Comparison of ENCODE assay signal across 9 cellular contexts in genomic region chr9:107020040-107020530, GRCh38.
A peak's percentile ranks its signal among the peaks of the same experiment; 100 is the strongest.
DNase-seq lines count a peak whose midpoint lies in the region; ATAC-seq, FAIRE-seq and TF ChIP-seq lines count a peak whose summit lies in the region.
"Had no signal": no experiment of that assay in that cellular context is flagged by ENCODE, and none has a peak within 500 bp of the region (broad histone marks: within the 10 kb centered on the region; RNA-seq: fewer than 3 reads in every experiment).

No MANE protein-coding gene starts in this region.

- H3K56ac ChIP-seq in IMR-90 (ENCODE audit: extremely low read depth, insufficient read depth, low read length), result no peak overlapping the region

- FAIRE-seq in endometrium (lab: Jason Lieb, UNC), result peak; percentile 54
- FAIRE-seq in GM19239 (lab: Jason Lieb, UNC), result no peak

- H3K79me1 ChIP-seq in IMR-90 (ENCODE audit: low read depth in 1 of 2, low read length in 2 of 2), result no peaks in the 10 kb centered on the region

- TF ChIP-seq CTCF in GM12865 (IDR thresholded peaks at IDR 0.05; ENCODE audit: insufficient read depth, low read depth, low read length, missing control alignments) (no peak), IMR-90 (conservative IDR thresholded peaks at IDR 0.05; ENCODE audit: low read depth, low read length) (no peak)

- H3K27ac ChIP-seq in IMR-90 (ENCODE audit: insufficient read depth, low read length) (no peak overlapping the region), rectal smooth muscle tissue (ENCODE audit: low read depth, low read length) (peak overlapping the region; percentile 46), Karpas-422 (ENCODE audit: low read length) (no peak overlapping the region)

- peak; percentile 60 for DNase-seq in GM12865 (ENCODE audit: low read depth)
- peak; percentile 96 for DNase-seq in IMR-90
- no peak for DNase-seq in GM19239 (ENCODE audit: insufficient read length, low spot score)
- no peak for DNase-seq in Karpas-422
- DNase-seq: activated CD4-positive, CD25-positive, alpha-beta regulatory T cell treated with anti-CD3 and anti-CD28 coated beads, Interleukin-2, amount 50 U/mL, for 72 hours had no signal

- intact Hi-C loops in IMR-90 (cut with micrococcal nuclease), result loop anchor here (2.0 kb wide), 1 partner anchor 157 kb away; the partner anchor contains the start of gene ZNF462

- 40% methylated on average over 1 of the region's 2 CpGs; no CpG with 5 or more reads in 1 of the 2 experiments for WGBS in IMR-90 (ENCODE audit: extremely low coverage in 2 of 2, insufficient read length in 1 of 2), 2 experiments

- in situ Hi-C loops in IMR-90 (cut with MboI; ENCODE audit: low sequenced_read_pairs), result no loop called here

- peaks cover 9% of the 10 kb centered on the region; the same call in 1 of the 2 replicates for H4K20me1 ChIP-seq in IMR-90 (ENCODE audit: insufficient read depth, low read length)
- no peaks in the 10 kb centered on the region for H4K20me1 ChIP-seq in Karpas-422 (ENCODE audit: insufficient read depth, low read depth, low read length)

- dilution Hi-C loops in IMR-90 (cut with HindIII; ENCODE audit: low sequenced_read_pairs, unreplicated experiment), result no loop called here

- TF ChIP-seq RAD21 in IMR-90 (IDR thresholded peaks at IDR 0.05; ENCODE audit: low read length), result no peak; the same call in 1 of the 2 replicates

- H2BK20ac ChIP-seq in IMR-90 (ENCODE audit: low read depth, low read length), result no peak overlapping the region

- peak; percentile 96 for ATAC-seq in IMR-90 (ENCODE audit: low read depth)
- no peak for ATAC-seq in GM19463 (IDR thresholded peaks at IDR 0.05; ENCODE audit: unreplicated experiment)
- ATAC-seq in GM18505 (IDR thresholded peaks at IDR 0.05; ENCODE audit: unreplicated experiment), result no peak

- no peak overlapping the region for H3K4ac ChIP-seq in IMR-90 (ENCODE audit: low read depth, low read length)

- TF ChIP-seq POLR2A in IMR-90 (IDR thresholded peaks at IDR 0.05; ENCODE audit: low read depth, low read length), result no peak
- TF ChIP-seq POLR2A in GM18505 (IDR thresholded peaks at IDR 0.05; ENCODE audit: borderline replicate concordance, extremely low read depth, insufficient read depth, insufficient read length), result no peak

- no peak overlapping the region for H2BK15ac ChIP-seq in IMR-90 (ENCODE audit: low read depth, low read length)

- no peak overlapping the region for H4K5ac ChIP-seq in IMR-90 (ENCODE audit: low read depth, low read length)

- H3K27me3 ChIP-seq in IMR-90 (ENCODE audit: control insufficient read depth, insufficient read depth, low read length) (peaks cover 64% of the 10 kb centered on the region), rectal smooth muscle tissue (ENCODE audit: control insufficient read depth, insufficient read depth, low read length) (no peaks in the 10 kb centered on the region), Karpas-422 (ENCODE audit: low read length) (no peaks in the 10 kb centered on the region)

- H3K79me2 ChIP-seq in Karpas-422 (ENCODE audit: low read length), result no peaks in the 10 kb centered on the region

- CTCF ChIA-PET in IMR-90 (lab: Yijun Ruan, JAX), result no interaction called here

- peaks cover 2% of the 10 kb centered on the region; the same call in 1 of the 2 replicates for H3K9me1 ChIP-seq in IMR-90 (ENCODE audit: insufficient read depth, low read length)

- no peaks in the 10 kb centered on the region for H3K9me2 ChIP-seq in Karpas-422 (replicated peaks; ENCODE audit: insufficient read depth, low read length)

- H3K4me2 ChIP-seq in IMR-90 (ENCODE audit: low read depth, low read length) (no peak overlapping the region), Karpas-422 (ENCODE audit: low read depth, low read length, poor library complexity, severe bottlenecking) (no peak overlapping the region)

- H3K4me1 ChIP-seq in IMR-90 (ENCODE audit: control insufficient read depth, insufficient read depth, low read length) (peaks cover 5% of the 10 kb centered on the region), rectal smooth muscle tissue (ENCODE audit: control insufficient read depth, insufficient read depth, low read length) (peaks cover 9% of the 10 kb centered on the region), Karpas-422 (ENCODE audit: low read length) (no peaks in the 10 kb centered on the region)

- no peak overlapping the region for H3K18ac ChIP-seq in IMR-90 (ENCODE audit: low read depth, low read length)

- H3K23ac ChIP-seq in IMR-90 (ENCODE audit: low read depth, low read length), result no peak overlapping the region

- no peak overlapping the region for H4K8ac ChIP-seq in IMR-90 (ENCODE audit: low read depth in 2 of 2, low read length in 2 of 2)

- no peak overlapping the region for H2AK5ac ChIP-seq in IMR-90 (ENCODE audit: low read depth, low read length)

- peaks cover 14% of the 10 kb centered on the region for H3K9me3 ChIP-seq in IMR-90 (ENCODE audit: control insufficient read depth, insufficient read depth, low read length)
- no peaks in the 10 kb centered on the region for H3K9me3 ChIP-seq in Karpas-422 (ENCODE audit: low read length)

- no peak overlapping the region for H4K91ac ChIP-seq in IMR-90 (ENCODE audit: insufficient read depth, low read depth, low read length)

- H3K36me3 ChIP-seq in IMR-90 (ENCODE audit: control insufficient read depth, insufficient read depth, low read length), result no peaks in the 10 kb centered on the region
- H3K36me3 ChIP-seq in rectal smooth muscle tissue (ENCODE audit: control insufficient read depth, insufficient read depth, low read length), result no peaks in the 10 kb centered on the region
- H3K36me3 ChIP-seq in Karpas-422 (ENCODE audit: insufficient read depth, low read length), result no peaks in the 10 kb centered on the region

- no peak overlapping the region for H3K9ac ChIP-seq in IMR-90 (ENCODE audit: low read depth, low read length)
- H3K9ac ChIP-seq in rectal smooth muscle tissue (ENCODE audit: low read length), result no peak overlapping the region
- H3K9ac ChIP-seq in Karpas-422 (ENCODE audit: low read length), result no peak overlapping the region

- no peak overlapping the region for H3K14ac ChIP-seq in IMR-90 (replicated peaks; ENCODE audit: low read depth, low read length)

- BruUV-seq in IMR-90 (replicated peaks; lab: Mats Ljungman, UMichigan), result no TSS peak

- no peak overlapping the region for H2AK9ac ChIP-seq in IMR-90 (replicated peaks; ENCODE audit: low read depth, low read length, poor library complexity)

- H2BK5ac ChIP-seq in IMR-90 (ENCODE audit: low read depth, low read length, poor library complexity, severe bottlenecking), result no peak overlapping the region

- no peak overlapping the region for H2BK120ac ChIP-seq in IMR-90 (ENCODE audit: low read depth, low read length)

- no peak overlapping the region for H3K4me3 ChIP-seq in GM12865 (ENCODE audit: low read depth, low read length)
- H3K4me3 ChIP-seq in IMR-90 (ENCODE audit: insufficient read depth, low read depth, low read length), result no peak overlapping the region
- no peak overlapping the region for H3K4me3 ChIP-seq in rectal smooth muscle tissue (ENCODE audit: low read length)
- no peak overlapping the region for H3K4me3 ChIP-seq in Karpas-422 (ENCODE audit: low read length)

- POLR2A ChIA-PET in IMR-90 (lab: Charles Lee; ENCODE audit: unreplicated experiment), result interaction anchor here (0.6 kb wide), 1 partner anchor 156 kb away, joined by 7 read pairs; no protein-coding TSS in a partner anchor

- H2AFZ ChIP-seq in IMR-90 (replicated peaks; ENCODE audit: low read length, poor library complexity), result no peak overlapping the region
- no peak overlapping the region for H2AFZ ChIP-seq in Karpas-422 (ENCODE audit: low read length)

TF ChIP-seq in IMR-90, 13 proteins besides CTCF, POLR2A, EP300 and RAD21:
- peak; percentile 77 for TF ChIP-seq MAZ (IDR thresholded peaks at IDR 0.05; ENCODE audit: borderline replicate concordance, low read depth, low read length)
- no peak for TF ChIP-seq MAFK (IDR thresholded peaks at IDR 0.05; ENCODE audit: low read depth, low read length)
- peak; percentile 89 for TF ChIP-seq BHLHE40 (IDR thresholded peaks at IDR 0.05; ENCODE audit: low read depth, low read length)

Comparison
In these comparisons a context has a peak if more than half of its experiments do, and no peak if none do; other contexts are left out.
1. DNase-seq: peak in GM12865 (single experiment) and IMR-90 (single experiment); none in GM19239 (single experiment) and Karpas-422 (single experiment).